In the genomic region with DNA sequence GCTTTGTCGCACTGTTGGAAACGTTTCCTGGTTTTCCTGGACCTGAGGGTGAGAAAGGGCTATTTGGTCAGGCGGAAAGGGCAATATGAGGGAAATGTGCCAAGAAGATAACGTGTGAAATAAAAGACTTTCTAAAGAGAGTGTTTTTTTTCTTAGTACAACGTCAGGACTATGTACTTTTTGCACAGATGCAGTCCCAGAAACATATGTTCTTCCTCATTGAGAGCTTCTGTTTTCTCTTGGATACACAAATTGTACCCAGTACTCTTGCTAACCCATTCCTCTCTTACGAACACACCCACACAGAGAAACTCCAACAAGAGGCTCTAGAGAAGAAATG, we compare ENCODE assay signal across 8 cellular contexts. TPM values are rescaled to one million over a fixed set of nuclear protein-coding genes. Genes with fewer than 3 reads are reported as not detected.
DNase-seq lines count a peak whose midpoint lies in the region; ATAC-seq, FAIRE-seq and TF ChIP-seq lines count a peak whose summit lies in the region.

No MANE protein-coding gene starts in this region.

- CTCF ChIA-PET in A549 (lab: Yijun Ruan, JAX): interaction anchor here (0.8 to 1.3 kb wide), 2 partner anchors 141 to 1125 kb away, joined by 5 to 7 read pairs; a partner anchor contains a TSS

- WGBS in A549 (ENCODE audit: missing lambda C conversion rate): 24% methylated on average over 6 of the region's 6 CpGs

- H3K36me3 ChIP-seq in HUES6 (ENCODE audit: control insufficient read depth, insufficient read depth, low read length): no peaks in the 10 kb centered on the region
- no peaks in the 10 kb centered on the region for H3K36me3 ChIP-seq in colonic mucosa
- no peaks in the 10 kb centered on the region for H3K36me3 ChIP-seq in muscle layer of duodenum (ENCODE audit: control insufficient read depth in 1 of 2, insufficient read depth in 2 of 2, low read length in 2 of 2)

- peak overlapping the region; percentile 67 to 82 for H3K27ac ChIP-seq in A549
- no peak overlapping the region for H3K27ac ChIP-seq in HUES6 (ENCODE audit: low read depth, low read length)
- peak overlapping the region; percentile 98 for H3K27ac ChIP-seq in colonic mucosa
- peak overlapping the region; percentile 22 for H3K27ac ChIP-seq in muscle layer of duodenum (ENCODE audit: low read length)

- intact Hi-C loops in colonic mucosa (cut with DNase I): no loop called here

- no peaks in the 10 kb centered on the region for H3K9me3 ChIP-seq in A549
- H3K9me3 ChIP-seq in HUES6 (ENCODE audit: control insufficient read depth, insufficient read depth, low read depth, low read length): no peaks in the 10 kb centered on the region
- no peaks in the 10 kb centered on the region for H3K9me3 ChIP-seq in colonic mucosa
- no peaks in the 10 kb centered on the region for H3K9me3 ChIP-seq in muscle layer of duodenum (ENCODE audit: control insufficient read depth in 1 of 2, low read length in 2 of 2)

- TF ChIP-seq POLR2A in A549 (IDR thresholded peaks at IDR 0.05; ENCODE audit: low read length) (no peak), GM18505 (IDR thresholded peaks at IDR 0.05; ENCODE audit: borderline replicate concordance, extremely low read depth, insufficient read depth, insufficient read length) (no peak)

- 0 out of 6 replicates have a peak, but pooled peaks of 1 of the 2 experiments have one; percentile 9 for ATAC-seq in A549
- ATAC-seq in GM18505 (IDR thresholded peaks at IDR 0.05; ENCODE audit: unreplicated experiment): no peak
- no peak for ATAC-seq in GM21390 (IDR thresholded peaks at IDR 0.05; ENCODE audit: unreplicated experiment)

- peak overlapping the region; percentile 90 for H3K4me2 ChIP-seq in A549

- TF ChIP-seq EP300 in A549 (IDR thresholded peaks at IDR 0.05): no peak

- H3K27me3 ChIP-seq in HUES6 (ENCODE audit: control insufficient read depth, insufficient read depth, low read length): peaks cover 12% of the 10 kb centered on the region
- no peaks in the 10 kb centered on the region for H3K27me3 ChIP-seq in colonic mucosa
- H3K27me3 ChIP-seq in muscle layer of duodenum (ENCODE audit: low read depth, low read length): no peaks in the 10 kb centered on the region

- H3K4me3 ChIP-seq in A549 (peak overlapping the region; percentile 70), HUES6 (ENCODE audit: low read depth, low read length) (peak overlapping the region; percentile 60), colonic mucosa (peak overlapping the region; percentile 83), muscle layer of duodenum (ENCODE audit: low read depth in 1 of 2, low read length in 2 of 2) (peak overlapping the region; percentile 60 to 73)

- DNase-seq in A549 (ENCODE audit: low read depth in 1 of 2, low spot score in 1 of 2) (no peak), colonic mucosa (no peak), NCI-H69 (lab: John Stamatoyannopoulos, UW) (no peak), KG1 (lab: John Stamatoyannopoulos, UW) (no peak)

- H3K9ac ChIP-seq in HUES6 (ENCODE audit: low read length) (peak overlapping the region; percentile 53), colonic mucosa (ENCODE audit: low read depth in 2 of 2, low read length in 2 of 2) (peak overlapping the region in 1 of 2 donors; percentile 70)

- FAIRE-seq in A549 (lab: Jason Lieb, UNC): no peak

- TF ChIP-seq RAD21 in A549 (conservative IDR thresholded peaks at IDR 0.05 in 1 of 2, IDR thresholded peaks at IDR 0.05 in 1 of 2): no peak

- H3K4me1 ChIP-seq in A549 (peaks cover 33% of the 10 kb centered on the region), HUES6 (ENCODE audit: control insufficient read depth, insufficient read depth, low read length) (peaks cover 39% of the 10 kb centered on the region), colonic mucosa (peaks cover 4% of the 10 kb centered on the region), muscle layer of duodenum (ENCODE audit: control insufficient read depth in 1 of 2, insufficient read depth in 2 of 2, low read length in 2 of 2) (peaks cover 0 to 18% of the 10 kb centered on the region in 2 donors)

- no peak for TF ChIP-seq CTCF in A549 (IDR thresholded peaks at IDR 0.05)
- TF ChIP-seq CTCF in colonic mucosa (IDR thresholded peaks at IDR 0.05): no peak

- POLR2A ChIA-PET in A549 (lab: Yijun Ruan, JAX): interaction anchor here (1.6 kb wide), 1 partner anchor 142 kb away, joined by 11 read pairs; a partner anchor contains a TSS

TF ChIP-seq in A549, 52 proteins besides CTCF, POLR2A, EP300 and RAD21:
- TF ChIP-seq ZC3H11A (IDR thresholded peaks at IDR 0.05) (no peak), FOSB (CRISPR knock-in tag; IDR thresholded peaks at IDR 0.05) (no peak), SMC3 (IDR thresholded peaks at IDR 0.05) (no peak), HOXB5 (CRISPR knock-in tag; IDR thresholded peaks at IDR 0.05) (no peak), CEBPB (IDR thresholded peaks at IDR 0.05) (no peak), NR3C1 (IDR thresholded peaks at IDR 0.05) (no peak)
- TF ChIP-seq, protein P1, sequence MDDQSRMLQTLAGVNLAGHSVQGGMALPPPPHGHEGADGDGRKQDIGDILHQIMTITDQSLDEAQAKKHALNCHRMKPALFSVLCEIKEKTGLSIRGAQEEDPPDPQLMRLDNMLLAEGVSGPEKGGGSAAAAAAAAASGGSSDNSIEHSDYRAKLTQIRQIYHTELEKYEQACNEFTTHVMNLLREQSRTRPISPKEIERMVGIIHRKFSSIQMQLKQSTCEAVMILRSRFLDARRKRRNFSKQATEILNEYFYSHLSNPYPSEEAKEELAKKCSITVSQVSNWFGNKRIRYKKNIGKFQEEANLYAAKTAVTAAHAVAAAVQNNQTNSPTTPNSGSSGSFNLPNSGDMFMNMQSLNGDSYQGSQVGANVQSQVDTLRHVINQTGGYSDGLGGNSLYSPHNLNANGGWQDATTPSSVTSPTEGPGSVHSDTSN (IDR thresholded peaks at IDR 0.05): no peak
- TF ChIP-seq, protein P2, sequence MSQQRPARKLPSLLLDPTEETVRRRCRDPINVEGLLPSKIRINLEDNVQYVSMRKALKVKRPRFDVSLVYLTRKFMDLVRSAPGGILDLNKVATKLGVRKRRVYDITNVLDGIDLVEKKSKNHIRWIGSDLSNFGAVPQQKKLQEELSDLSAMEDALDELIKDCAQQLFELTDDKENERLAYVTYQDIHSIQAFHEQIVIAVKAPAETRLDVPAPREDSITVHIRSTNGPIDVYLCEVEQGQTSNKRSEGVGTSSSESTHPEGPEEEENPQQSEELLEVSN (IDR thresholded peaks at IDR 0.05; ENCODE audit: borderline replicate concordance, low read depth): no peak

RNA-seq across cellular contexts. Expression of a gene that starts 0.7 kb away (rescaled TPM):
- 6.5 and 7.1 TPM in 2 replicates for polyA plus RNA-seq in A549 (2011; rRNA removed)
- polyA plus RNA-seq in A549 (2012; cell fraction: cytosol; rRNA removed): 2.2 and 2.4 TPM in 2 replicates
- polyA plus RNA-seq in A549 (2012; cell fraction: nucleus; rRNA removed): 2.1 and 2.3 TPM in 2 replicates
- 2.3 to 3.0 TPM (median 2.3 TPM) in 3 replicates for polyA plus RNA-seq in A549 (2017; fragmentation: RNase III; extraction: RNeasy Plus Mini Kit Qiagen cat#74134 plus additional on column Dnase treatment)
- 6.5 and 7.4 TPM in 2 replicates for polyA minus RNA-seq in A549 (2011; rRNA and poly(A)+ RNA removed)
- total RNA-seq in colonic mucosa: 100 to 1,000 TPM; 130 to 187 TPM
